10 cellular contexts compared by ENCODE assay signal in genomic region chr9:107309271-107309670, GRCh38. TPM values are rescaled to one million over a fixed set of nuclear protein-coding genes. Genes with fewer than 3 reads are reported as not detected.
A peak's percentile ranks its signal among the peaks of the same experiment; 100 is the strongest.
DNase-seq lines count a peak whose midpoint lies in the region; ATAC-seq and TF ChIP-seq lines count a peak whose summit lies in the region.
"Had no signal": no experiment of that assay in that cellular context is flagged by ENCODE, and none has a peak within 500 bp of the region (broad histone marks: within the 10 kb centered on the region; RNA-seq: fewer than 3 reads in every experiment).

No MANE protein-coding gene starts in this region.

- ATAC-seq in GM19025 (IDR thresholded peaks at IDR 0.05; ENCODE audit: low read depth, unreplicated experiment) (peak; percentile 73), HG02798 (IDR thresholded peaks at IDR 0.05; ENCODE audit: poor library complexity, unreplicated experiment) (peak; percentile 76), lung (ENCODE audit: insufficient read depth, low FRiP score) (peak; percentile 27), aorta (ENCODE audit: low FRiP score) (no peak), heart left ventricle (no peak)

- TF ChIP-seq CTCF in lung (IDR thresholded peaks at IDR 0.05; ENCODE audit: control extremely low read depth, extremely low read depth), result no peak
- TF ChIP-seq CTCF in heart left ventricle (IDR thresholded peaks at IDR 0.05), result no peak

- H3K27me3 ChIP-seq in lung (ENCODE audit: control insufficient read depth, insufficient read depth), result no peaks in the 10 kb centered on the region
- H3K27me3 ChIP-seq in aorta (ENCODE audit: control insufficient read depth in 1 of 2, insufficient read depth in 2 of 2, low read length in 1 of 2), result no peaks in the 10 kb centered on the region
- H3K27me3 ChIP-seq in heart left ventricle, result no peaks in the 10 kb centered on the region
- H3K27me3 ChIP-seq: MG63 had no signal

- H3K9me3 ChIP-seq in lung (ENCODE audit: control insufficient read depth in 2 of 2, insufficient read depth in 1 of 2, low read length in 1 of 2) (no peaks in the 10 kb centered on the region), aorta (ENCODE audit: control insufficient read depth, low read length) (no peaks in the 10 kb centered on the region), heart left ventricle (no peaks in the 10 kb centered on the region)
- H3K9me3 ChIP-seq: MG63 had no signal

- 64 to 74% methylated on average over 5 of the region's 5 CpGs for WGBS in lung, 2 donors
- 87 to 92% methylated on average over 5 of the region's 5 CpGs for WGBS in aorta, 2 donors
- WGBS in heart left ventricle, 4 donors, result 90 to 94% (median 92%) methylated on average over 5 of the region's 5 CpGs

- H3K4me1 ChIP-seq in lung (ENCODE audit: control insufficient read depth in 2 of 2, insufficient read depth in 2 of 2, low read length in 2 of 2) (peaks cover 6 to 9% of the 10 kb centered on the region in 2 donors), aorta (ENCODE audit: control insufficient read depth in 1 of 2, insufficient read depth in 2 of 2, low read length in 2 of 2) (no peaks in the 10 kb centered on the region), heart left ventricle (peaks cover 0 to 18% (median 4%) of the 10 kb centered on the region in 12 donors)

- H3K36me3 ChIP-seq in lung (ENCODE audit: control insufficient read depth in 2 of 2, insufficient read depth in 2 of 2, low read length in 2 of 2) (peaks cover 19 to 40% of the 10 kb centered on the region in 2 donors), aorta (ENCODE audit: control insufficient read depth in 1 of 2, insufficient read depth in 2 of 2, low read length in 1 of 2) (peaks cover 3 to 13% of the 10 kb centered on the region in 2 donors), heart left ventricle (peaks cover 0 to 95% (median 77%) of the 10 kb centered on the region in 9 donors)

- H3K27ac ChIP-seq in lung (ENCODE audit: low read depth in 1 of 2, low read length in 1 of 2), result no peak overlapping the region
- H3K27ac ChIP-seq in aorta (ENCODE audit: low read depth in 1 of 2, low read length in 2 of 2), result no peak overlapping the region
- no peak overlapping the region for H3K27ac ChIP-seq in caudate nucleus (ENCODE audit: low read depth, low read length)
- no peak overlapping the region for H3K27ac ChIP-seq in heart left ventricle
- H3K27ac ChIP-seq: RWPE1 had no signal

- intact Hi-C loops in aorta (cut with DNase I), result no loop called here
- intact Hi-C loops in heart left ventricle (cut with DNase I), result no loop called here

- peak; percentile 49 for DNase-seq in NOMO-1 treated with DMSO at 0.1 percent for 48 hours (lab: John Stamatoyannopoulos, UW; ENCODE audit: unreplicated experiment)
- DNase-seq in lung (ENCODE audit: low spot score), result no peak
- DNase-seq in aorta, result no peak
- DNase-seq in NCI-H1105 (lab: John Stamatoyannopoulos, UW), result no peak
- no peak for DNase-seq in caudate nucleus (lab: John Stamatoyannopoulos, UW)
- DNase-seq in heart left ventricle, result no peak
- DNase-seq: MG63 had no signal

- no peak overlapping the region for H3K4me3 ChIP-seq in lung
- no peak overlapping the region for H3K4me3 ChIP-seq in aorta (ENCODE audit: low read length in 2 of 2)
- H3K4me3 ChIP-seq in heart left ventricle, result no peak overlapping the region
- H3K4me3 ChIP-seq: MG63 had no signal

- no peak for TF ChIP-seq POLR2A in heart left ventricle (IDR thresholded peaks at IDR 0.05)

RNA-seq across cellular contexts. Expression of gene RAD23B, which starts 26.2 kb away (rescaled TPM):
- 100 to 1,000 TPM in 1 of 2 donors, 10 to 100 TPM in 1; 66.0 to 114 TPM for total RNA-seq in lung
- 10 to 100 TPM; 37.9 to 58.6 TPM for polyA plus RNA-seq in lung
- total RNA-seq in aorta, result 10 to 100 TPM; 74.2 to 78.4 TPM
- 10 to 100 TPM; 28.2 to 44.0 TPM for polyA plus RNA-seq in aorta
- 100 to 1,000 TPM in 6 of 9 donors, 10 to 100 TPM in 3; 84.4 to 144 (median 105) TPM for total RNA-seq in heart left ventricle
- 100 to 1,000 TPM in 1 of 2 donors, 10 to 100 TPM in 1; 39.8 to 111 TPM for polyA plus RNA-seq in heart left ventricle

Comparison
In these comparisons a context has a peak if more than half of its experiments do, and no peak if none do; other contexts are left out.
1. ATAC-seq: peak in GM19025 (single experiment), HG02798 (single experiment) and lung (single experiment); none in aorta (single experiment) and heart left ventricle (0 of 4).